8 cellular contexts compared by ENCODE assay signal in genomic region chr20:16573011-16573965, GRCh38.
A peak's percentile ranks its signal among the peaks of the same experiment; 100 is the strongest.
DNase-seq lines count a peak whose midpoint lies in the region; ATAC-seq and TF ChIP-seq lines count a peak whose summit lies in the region.

Gene KIF16B (minus strand): TSS chr20:16573448. CDS start chr20:16573275, 173 bp downstream.

- TF ChIP-seq CTCF in AG10803 (conservative IDR thresholded peaks at IDR 0.05; ENCODE audit: low read length) = no peak

- DNase-seq in AG10803 (ENCODE audit: low read depth) (peak; percentile 83), NCI-H446 treated with DMSO at 0.1 percent for 48 hours (lab: John Stamatoyannopoulos, UW) (peak; percentile 77), left kidney (ENCODE audit: low read depth, low spot score) (peak; percentile 97)
- peak; percentile 76 to 80 for DNase-seq in activated CD4-positive, alpha-beta T cell treated with anti-CD3 and anti-CD28 coated beads for 4 hours
- peak; percentile 80 to 86 for DNase-seq in stimulated activated CD4-positive, alpha-beta T cell treated with anti-CD3 and anti-CD28 coated beads, Interleukin-1b, Interleukin-23, amount 100 ng/mL, for 4 hours (ENCODE audit: low read depth in 2 of 2)

- H3K27ac ChIP-seq in cingulate gyrus (ENCODE audit: low read depth, low read length) = peak within 1 kb of the TSS; percentile 54

- peak; percentile 83 for ATAC-seq in GM19035 (IDR thresholded peaks at IDR 0.05; ENCODE audit: unreplicated experiment)
- peak; percentile 75 for ATAC-seq in HG03280 (IDR thresholded peaks at IDR 0.05; ENCODE audit: unreplicated experiment)

- peak within 1 kb of the TSS; percentile 70 for H3K4me3 ChIP-seq in AG10803 (ENCODE audit: low read length)

Comparison
In these comparisons a context has a peak if more than half of its experiments do, and no peak if none do; other contexts are left out.
1. Peak in every context shown above with its lines: DNase-seq, ATAC-seq, H3K4me3 ChIP-seq and H3K27ac ChIP-seq.